In the genomic region with DNA sequence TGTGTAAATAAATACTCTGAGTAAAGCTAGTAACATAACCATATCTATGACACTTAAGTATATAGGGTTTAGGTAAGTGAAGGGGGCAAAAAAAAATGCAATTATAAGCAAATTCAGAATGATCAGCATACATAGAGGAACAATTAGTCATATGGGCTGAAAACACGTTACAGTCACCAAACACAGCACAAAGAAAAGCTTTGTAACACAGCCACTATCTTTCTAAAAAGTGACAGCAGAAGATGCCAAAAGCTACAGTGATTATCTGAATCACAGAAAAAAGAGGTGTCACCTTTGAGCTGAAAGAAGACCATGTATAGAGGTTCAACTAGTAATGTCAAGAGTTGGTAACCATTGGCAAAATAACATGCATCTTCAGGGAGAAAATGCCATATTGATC, we compare ENCODE assay signal across 23 cellular contexts.
DNase-seq lines count a peak whose midpoint lies in the region; ATAC-seq, FAIRE-seq and TF ChIP-seq lines count a peak whose summit lies in the region.
"Had no signal": no experiment of that assay in that cellular context is flagged by ENCODE, and none has a peak within 500 bp of the region (broad histone marks: within the 10 kb centered on the region; RNA-seq: fewer than 3 reads in every experiment).

No MANE protein-coding gene starts in this region.

- DNase-seq in A549 (ENCODE audit: low read depth in 1 of 2, low spot score in 1 of 2) (no peak), ELR (ENCODE audit: low read depth) (peak; percentile 35), NCI-H69 (lab: John Stamatoyannopoulos, UW) (peak; percentile 31), midbrain (lab: John Stamatoyannopoulos, UW) (peak; percentile 16), mucosa of gallbladder (ENCODE audit: low spot score) (no peak), suprapubic skin (ENCODE audit: low spot score in 2 of 2) (no peak), NCI-H1930 (lab: John Stamatoyannopoulos, UW) (no peak)
- DNase-seq: BE2C; CD4-positive, alpha-beta T cell; CD8-positive, alpha-beta memory T cell; DMS 273 treated with DMSO at 0.1 percent for 48 hours; DMS79; EL; GF-D8; GOT3; HFFc6 had no signal

- CTCF ChIA-PET in A549 (lab: Yijun Ruan, JAX): no interaction called here

- H3K4me3 ChIP-seq in A549: no peak overlapping the region
- H3K4me3 ChIP-seq in suprapubic skin: no peak overlapping the region
- H3K4me3 ChIP-seq: BLaER1 treated with 17β-estradiol and CSF1 and Interleukin-3, amounts not matched to agents 10 nM and 100 nM; HAP-1 had no signal

- 33% methylated on average over 1 of the region's 1 CpG for WGBS in A549 (ENCODE audit: missing lambda C conversion rate)
- WGBS in suprapubic skin: 50% methylated on average over 1 of the region's 1 CpG

- H3K9me3 ChIP-seq in A549 (no peaks in the 10 kb centered on the region), suprapubic skin (no peaks in the 10 kb centered on the region)
- H3K9me3 ChIP-seq: BE2C, HAP-1 had no signal

- POLR2A ChIA-PET in A549 (lab: Yijun Ruan, JAX): no interaction called here

- H3K27me3 ChIP-seq in suprapubic skin: no peaks in the 10 kb centered on the region
- H3K27me3 ChIP-seq: BE2C; BLaER1 treated with 17β-estradiol and CSF1 and Interleukin-3, amounts not matched to agents 10 nM and 100 nM had no signal

- H3K27ac ChIP-seq in A549 (no peak overlapping the region), suprapubic skin (no peak overlapping the region)
- H3K27ac ChIP-seq: BLaER1 treated with 17β-estradiol and CSF1 and Interleukin-3, amounts not matched to agents 10 nM and 100 nM had no signal

- no peak overlapping the region for H3K4me2 ChIP-seq in A549
- H3K4me2 ChIP-seq: BLaER1 treated with 17β-estradiol and CSF1 and Interleukin-3, amounts not matched to agents 10 nM and 100 nM had no signal

- TF ChIP-seq RAD21 in A549 (conservative IDR thresholded peaks at IDR 0.05 in 1 of 2, IDR thresholded peaks at IDR 0.05 in 1 of 2): no peak

- TF ChIP-seq EP300 in A549 (IDR thresholded peaks at IDR 0.05) (no peak), suprapubic skin (IDR thresholded peaks at IDR 0.05) (no peak)

- H3K36me3 ChIP-seq in suprapubic skin: no peaks in the 10 kb centered on the region
- H3K36me3 ChIP-seq: BE2C; BLaER1 treated with 17β-estradiol and CSF1 and Interleukin-3, amounts not matched to agents 10 nM and 100 nM; HAP-1 had no signal

- no peaks in the 10 kb centered on the region for H3K4me1 ChIP-seq in A549
- H3K4me1 ChIP-seq in suprapubic skin: no peaks in the 10 kb centered on the region
- H3K4me1 ChIP-seq: BE2C; BLaER1 treated with 17β-estradiol and CSF1 and Interleukin-3, amounts not matched to agents 10 nM and 100 nM had no signal

- ATAC-seq in A549 (no peak), HG02759 (IDR thresholded peaks at IDR 0.05; ENCODE audit: unreplicated experiment) (no peak)

- FAIRE-seq in A549 (lab: Jason Lieb, UNC): no peak
- FAIRE-seq: D721Med, GM12891, GM18507, H54 had no signal

- TF ChIP-seq CTCF in A549 (IDR thresholded peaks at IDR 0.05): no peak
- no peak for TF ChIP-seq CTCF in suprapubic skin (IDR thresholded peaks at IDR 0.05)

- TF ChIP-seq POLR2A in A549 (IDR thresholded peaks at IDR 0.05; ENCODE audit: low read length): no peak
- TF ChIP-seq POLR2A in suprapubic skin (IDR thresholded peaks at IDR 0.05): no peak

TF ChIP-seq in A549, 52 proteins besides CTCF, POLR2A, EP300 and RAD21:
- TF ChIP-seq MAFK (IDR thresholded peaks at IDR 0.05; ENCODE audit: partially characterized antibody): peak; percentile 9
- TF ChIP-seq MYC (IDR thresholded peaks at IDR 0.05; ENCODE audit: borderline replicate concordance, low read length): no peak
- TF ChIP-seq, protein P1, sequence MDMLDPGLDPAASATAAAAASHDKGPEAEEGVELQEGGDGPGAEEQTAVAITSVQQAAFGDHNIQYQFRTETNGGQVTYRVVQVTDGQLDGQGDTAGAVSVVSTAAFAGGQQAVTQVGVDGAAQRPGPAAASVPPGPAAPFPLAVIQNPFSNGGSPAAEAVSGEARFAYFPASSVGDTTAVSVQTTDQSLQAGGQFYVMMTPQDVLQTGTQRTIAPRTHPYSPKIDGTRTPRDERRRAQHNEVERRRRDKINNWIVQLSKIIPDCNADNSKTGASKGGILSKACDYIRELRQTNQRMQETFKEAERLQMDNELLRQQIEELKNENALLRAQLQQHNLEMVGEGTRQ (IDR thresholded peaks at IDR 0.05): no peak
TF ChIP-seq in A549: peak in this region for 1.

Comparison
In these comparisons a context has a peak if more than half of its experiments do, and no peak if none do; other contexts are left out.
1. DNase-seq: peak in ELR (single experiment), NCI-H69 (single experiment) and midbrain (single experiment); none in A549 (0 of 2), mucosa of gallbladder (single experiment), suprapubic skin (0 of 2) and NCI-H1930 (0 of 2).